ENCODE assay signal across 28 cellular contexts in the genomic region with DNA sequence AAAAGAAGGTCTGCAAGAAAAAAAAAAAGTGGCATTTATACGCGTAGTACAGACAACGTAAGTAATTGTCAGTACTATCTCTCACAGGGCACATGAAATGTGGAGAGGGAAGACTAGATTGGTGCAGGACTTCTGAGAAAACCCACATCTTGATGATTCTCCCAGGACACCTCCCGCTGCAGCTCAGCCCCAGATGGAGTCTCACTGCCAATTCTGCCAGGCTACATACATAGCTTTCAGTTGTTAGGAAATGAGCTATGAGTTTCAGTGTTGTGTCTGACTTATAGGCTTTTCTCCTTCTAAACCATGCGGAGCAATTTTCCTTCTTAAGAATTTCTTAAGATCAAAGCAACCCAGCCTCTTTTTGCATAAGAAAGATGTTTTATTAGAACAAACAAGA. TPM values are rescaled to one million over a fixed set of nuclear protein-coding genes. Genes with fewer than 3 reads are reported as not detected.
"Had no signal": no experiment of that assay in that cellular context is flagged by ENCODE, and none has a peak within 500 bp of the region (broad histone marks: within the 10 kb centered on the region; RNA-seq: fewer than 3 reads in every experiment).

No MANE protein-coding gene starts in this region.

- H3K36me3 ChIP-seq: ascending aorta, brain microvascular endothelial cell, left ventricle myocardium inferior, thyroid gland, upper lobe of right lung had no signal

- H3K4me1 Mint-ChIP-seq: activated CD8-positive, alpha-beta memory T cell treated with anti-CD3 and anti-CD28 coated beads, Interleukin-2, amount 10 ng/mL, durations not matched to agents 7 days and 5 days; mesothelial cell of epicardium; WTC11 had no signal

- H3K27me3 Mint-ChIP-seq: progenitor cell of endocrine pancreas had no signal

- ATAC-seq: activated CD8-positive, alpha-beta memory T cell treated with anti-CD3 and anti-CD28 coated beads, Interleukin-2, amount 10 ng/mL, durations not matched to agents 7 days and 5 days; esophagus mucosa; stimulated activated naive CD8-positive, alpha-beta T cell treated with anti-CD3 and anti-CD28 coated beads, Interleukin-15, Interleukin-2, amounts not matched to agents 100 U/mL and 50 U/mL, for 24 hours; upper lobe of right lung; WTC11 had no signal

- H3K4me3 Mint-ChIP-seq: activated CD4-positive, alpha-beta memory T cell treated with anti-CD3 and anti-CD28 coated beads for 36 hours; activated CD8-positive, alpha-beta memory T cell treated with anti-CD3 and anti-CD28 coated beads, Interleukin-2, amount 10 ng/mL, durations not matched to agents 7 days and 5 days; activated naive CD4-positive, alpha-beta T cell treated with anti-CD3 and anti-CD28 coated beads, Interleukin-2, amount 10 ng/mL, durations not matched to agents 7 days and 5 days; mesothelial cell of epicardium; nephron progenitor cell; T-helper 1 cell treated with Interleukin-12 subunit alpha and Interleukin-12 subunit beta and Interleukin-4 antibody, amounts not matched to agents 30 μg/mL and 1 μg/mL, for 36 hours; WTC11 had no signal

- H3K9me3 Mint-ChIP-seq: activated naive CD4-positive, alpha-beta T cell treated with anti-CD3 and anti-CD28 coated beads, Interleukin-2, amount 10 ng/mL, durations not matched to agents 7 days and 5 days; nephron progenitor cell; T-helper 1 cell treated with Interleukin-12 subunit alpha and Interleukin-12 subunit beta and Interleukin-4 antibody, amounts not matched to agents 30 μg/mL and 1 μg/mL, for 36 hours had no signal

- H3K36me3 Mint-ChIP-seq: activated CD4-positive, alpha-beta memory T cell treated with anti-CD3 and anti-CD28 coated beads for 36 hours; activated CD8-positive, alpha-beta memory T cell treated with anti-CD3 and anti-CD28 coated beads, Interleukin-2, amount 10 ng/mL, durations not matched to agents 7 days and 5 days; activated naive CD4-positive, alpha-beta T cell treated with anti-CD3 and anti-CD28 coated beads, Interleukin-2, amount 10 ng/mL, durations not matched to agents 7 days and 5 days; mesothelial cell of epicardium had no signal

- DNase-seq: activated CD4-positive, alpha-beta memory T cell treated with anti-CD3 and anti-CD28 coated beads for 36 hours; activated CD4-positive, alpha-beta T cell treated with anti-CD3 and anti-CD28 coated beads for 4 hours; activated CD8-positive, alpha-beta memory T cell treated with anti-CD3 and anti-CD28 coated beads, Interleukin-2, amount 10 ng/mL, durations not matched to agents 7 days and 5 days; activated effector memory CD4-positive, alpha-beta T cell treated with anti-CD3 and anti-CD28 coated beads, Interleukin-2, amount 50 U/mL, for 16 hours; activated naive CD4-positive, alpha-beta T cell treated with anti-CD3 and anti-CD28 coated beads, Interleukin-2, amount 10 ng/mL, durations not matched to agents 7 days and 5 days; activated T-cell treated with anti-CD3 and anti-CD28 coated beads for 4 hours; brain microvascular endothelial cell; caudate nucleus; dermis blood vessel endothelial cell; effector memory CD4-positive, alpha-beta T cell; glutamatergic neuron; hippocampal formation; left ventricle myocardium inferior; nephron progenitor cell; nucleus accumbens; retina; stimulated activated CD4-positive, alpha-beta T cell treated with anti-CD3 and anti-CD28 coated beads, Interleukin-2, amount 100 ng/mL, for 48 hours; stimulated activated naive CD8-positive, alpha-beta T cell treated with anti-CD3 and anti-CD28 coated beads, Interleukin-15, Interleukin-2, amounts not matched to agents 100 U/mL and 50 U/mL, for 24 hours; T1000; thyroid gland; upper lobe of right lung had no signal

- H3K27ac ChIP-seq: ascending aorta, brain microvascular endothelial cell, left ventricle myocardium inferior, thyroid gland, upper lobe of right lung had no signal

- H3K27me3 ChIP-seq: ascending aorta, brain microvascular endothelial cell, thyroid gland had no signal

- H3K4me1 ChIP-seq: ascending aorta, left ventricle myocardium inferior, thyroid gland, upper lobe of right lung had no signal

- H3K9me3 ChIP-seq: ascending aorta, thyroid gland, upper lobe of right lung had no signal

- H3K4me3 ChIP-seq: ascending aorta, left ventricle myocardium inferior, thyroid gland, upper lobe of right lung had no signal

- H3K27ac Mint-ChIP-seq: activated CD4-positive, alpha-beta memory T cell treated with anti-CD3 and anti-CD28 coated beads for 36 hours; activated CD8-positive, alpha-beta memory T cell treated with anti-CD3 and anti-CD28 coated beads, Interleukin-2, amount 10 ng/mL, durations not matched to agents 7 days and 5 days; activated naive CD4-positive, alpha-beta T cell treated with anti-CD3 and anti-CD28 coated beads, Interleukin-2, amount 10 ng/mL, durations not matched to agents 7 days and 5 days; mesothelial cell of epicardium; nephron progenitor cell; progenitor cell of endocrine pancreas; T-helper 1 cell treated with Interleukin-12 subunit alpha and Interleukin-12 subunit beta and Interleukin-4 antibody, amounts not matched to agents 30 μg/mL and 1 μg/mL, for 36 hours; WTC11 had no signal

RNA-seq across cellular contexts. Expression of a gene that starts 19.7 kb away (rescaled TPM):
- polyA plus RNA-seq: adipose tissue had no signal

RNA-seq across cellular contexts. Expression of a gene that starts 40.1 kb away (rescaled TPM):
- polyA plus RNA-seq: adipose tissue had no signal

RNA-seq across cellular contexts. Expression of a gene that starts 56.5 kb away (rescaled TPM):
- polyA plus RNA-seq: adipose tissue had no signal

RNA-seq across cellular contexts. Expression of a gene that starts 57.9 kb away (rescaled TPM):
- polyA plus RNA-seq: adipose tissue had no signal
